ENCODE assay signal across 18 cellular contexts in the genomic region with DNA sequence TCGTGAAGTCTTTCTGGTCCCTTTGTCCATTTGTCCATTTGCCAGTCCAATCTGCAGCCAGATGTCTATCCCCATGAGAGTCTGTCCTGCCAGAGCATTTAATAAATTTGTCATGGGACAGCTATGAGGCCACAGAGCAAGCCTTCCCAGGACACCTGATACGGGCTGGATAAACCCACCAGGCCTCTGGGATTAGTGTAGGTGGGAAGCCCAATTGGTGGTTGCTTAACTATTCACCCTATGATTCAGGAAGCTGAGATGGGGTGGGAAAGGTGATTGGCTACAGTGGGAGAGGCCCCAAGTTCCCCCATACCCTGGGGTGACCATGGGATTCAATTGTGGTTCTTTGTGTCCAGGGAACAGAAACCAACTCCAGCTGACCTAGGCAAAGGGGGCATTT. TPM values are rescaled to one million over a fixed set of nuclear protein-coding genes. Genes with fewer than 3 reads are reported as not detected.
"Had no signal": no experiment of that assay in that cellular context is flagged by ENCODE, and none has a peak within 500 bp of the region (broad histone marks: within the 10 kb centered on the region; RNA-seq: fewer than 3 reads in every experiment).

No MANE protein-coding gene starts in this region.

- DNase-seq: activated CD4-positive, alpha-beta T cell treated with anti-CD3 and anti-CD28 coated beads for 4 hours; activated CD8-positive, alpha-beta T cell treated with anti-CD3 and anti-CD28 coated beads for 36 hours; activated gamma-delta T cell; activated T-cell treated with anti-CD3 and anti-CD28 coated beads for 4 hours; effector CD8-positive, alpha-beta T cell; kidney; left ventricle myocardium superior; mesendoderm; SK-N-SH; stimulated activated CD4-positive, alpha-beta T cell treated with anti-CD3 and anti-CD28 coated beads, Interleukin-4, amount 100 ng/mL, for 4 hours; T-helper 1 cell; WERI-Rb-1 had no signal

- H3K27me3 ChIP-seq: ascending aorta, pancreas, tibial artery had no signal

- H3K36me3 ChIP-seq: ascending aorta, pancreas, tibial artery, WERI-Rb-1 had no signal

- H3K4me1 ChIP-seq: ascending aorta, tibial artery had no signal

- ATAC-seq: activated CD8-positive, alpha-beta T cell treated with anti-CD3 and anti-CD28 coated beads for 36 hours; left ventricle myocardium superior; pancreas had no signal

- H3K27ac ChIP-seq: ascending aorta, epithelial cell of prostate, pancreas, skin epidermis, tibial artery, WERI-Rb-1 had no signal

- H3K27ac Mint-ChIP-seq: activated CD8-positive, alpha-beta T cell treated with anti-CD3 and anti-CD28 coated beads for 36 hours had no signal

- H3K9me3 ChIP-seq: pancreas, SK-N-SH, tibial artery had no signal

- H3K27me3 Mint-ChIP-seq: activated CD8-positive, alpha-beta T cell treated with anti-CD3 and anti-CD28 coated beads for 36 hours had no signal

- H3K4me3 ChIP-seq: ascending aorta, pancreas, skin epidermis, tibial artery had no signal

- H3K4me3 Mint-ChIP-seq: activated CD8-positive, alpha-beta T cell treated with anti-CD3 and anti-CD28 coated beads for 36 hours had no signal

RNA-seq across cellular contexts. Expression of a gene that starts 40.0 kb away (rescaled TPM):
- total RNA-seq: activated CD8-positive, alpha-beta T cell treated with anti-CD3 and anti-CD28 coated beads for 36 hours; ascending aorta; left ventricle myocardium superior had no signal
- polyA plus RNA-seq: neural cell had no signal
